Comparison of ENCODE assay signal across 30 cellular contexts in genomic region chr7:151872531-151873401, GRCh38.
"Had no signal": no experiment of that assay in that cellular context is flagged by ENCODE, and none has a peak within 500 bp of the region (broad histone marks: within the 10 kb centered on the region; RNA-seq: fewer than 3 reads in every experiment).

No MANE protein-coding gene starts in this region.

- H3K4me3 Mint-ChIP-seq: activated CD8-positive, alpha-beta memory T cell treated with anti-CD3 and anti-CD28 coated beads, Interleukin-2, amount 10 ng/mL, durations not matched to agents 7 days and 5 days; activated CD8-positive, alpha-beta T cell treated with anti-CD3 and anti-CD28 coated beads, Interleukin-2, amount 10 ng/mL, durations not matched to agents 7 days and 5 days; activated naive CD8-positive, alpha-beta T cell treated with anti-CD3 and anti-CD28 coated beads for 36 hours; brain; endodermal cell; mesothelial cell of epicardium; nephron progenitor cell; stimulated activated memory B cell treated with anti-CD40 and anti-IgM and Interleukin-4, amounts not matched to agents 10 μg/mL and 1 μg/mL and 100 μg/mL, for 72 hours; stimulated activated naive CD8-positive, alpha-beta T cell treated with anti-CD3 and anti-CD28 coated beads, Interleukin-15, amount 100 ng/mL, for 72 hours; T-helper 1 cell treated with Interleukin-12 subunit alpha and Interleukin-12 subunit beta and Interleukin-4 antibody, amounts not matched to agents 30 μg/mL and 1 μg/mL, for 36 hours; WTC11 had no signal

- H3K9me3 ChIP-seq: adrenal gland, ascending aorta, pancreas, SK-N-SH, thyroid gland, upper lobe of right lung had no signal

- DNase-seq: activated CD4-positive, alpha-beta T cell treated with anti-CD3 and anti-CD28 coated beads for 1 hour; activated CD4-positive, alpha-beta T cell treated with anti-CD3 and anti-CD28 coated beads, Interleukin-2, amount 50 U/mL, for 1 hour; activated CD8-positive, alpha-beta memory T cell treated with anti-CD3 and anti-CD28 coated beads, Interleukin-2, amount 10 ng/mL, durations not matched to agents 7 days and 5 days; activated CD8-positive, alpha-beta T cell treated with anti-CD3 and anti-CD28 coated beads, Interleukin-2, amount 10 ng/mL, durations not matched to agents 7 days and 5 days; activated naive CD4-positive, alpha-beta T cell; activated naive CD8-positive, alpha-beta T cell treated with anti-CD3 and anti-CD28 coated beads for 36 hours; activated T-cell treated with anti-CD3 and anti-CD28 coated beads, Interleukin-2, amount 50 U/mL, for 48 hours; endodermal cell; foreskin fibroblast; head of caudate nucleus; naive B cell; nephron progenitor cell; SK-N-SH; stimulated activated CD4-positive, alpha-beta T cell treated with anti-CD3 and anti-CD28 coated beads, Interleukin-4, amount 100 ng/mL, for 24 hours; T-helper 9 cell; upper lobe of right lung had no signal

- H3K4me3 ChIP-seq: adrenal gland, ascending aorta, cardiac muscle cell, pancreas, skin epidermis, thyroid gland, upper lobe of right lung had no signal

- H3K27ac ChIP-seq: adrenal gland, cardiac muscle cell, pancreas, skin epidermis, thyroid gland, upper lobe of right lung had no signal

- H3K4me2 ChIP-seq: SK-N-SH had no signal

- H3K36me3 Mint-ChIP-seq: activated CD8-positive, alpha-beta memory T cell treated with anti-CD3 and anti-CD28 coated beads, Interleukin-2, amount 10 ng/mL, durations not matched to agents 7 days and 5 days; brain; mesothelial cell of epicardium; naive B cell; stimulated activated memory B cell treated with anti-CD40 and anti-IgM and Interleukin-4, amounts not matched to agents 10 μg/mL and 1 μg/mL and 100 μg/mL, for 72 hours; WTC11 had no signal

- ATAC-seq: activated CD8-positive, alpha-beta memory T cell treated with anti-CD3 and anti-CD28 coated beads, Interleukin-2, amount 10 ng/mL, durations not matched to agents 7 days and 5 days; activated CD8-positive, alpha-beta T cell treated with anti-CD3 and anti-CD28 coated beads, Interleukin-2, amount 10 ng/mL, durations not matched to agents 7 days and 5 days; esophagus mucosa; pancreas; right cardiac atrium; stimulated activated memory B cell treated with anti-CD40 and anti-IgM and Interleukin-4, amounts not matched to agents 10 μg/mL and 1 μg/mL and 100 μg/mL, for 72 hours; stimulated activated naive CD8-positive, alpha-beta T cell treated with anti-CD3 and anti-CD28 coated beads, Interleukin-15, amount 100 ng/mL, for 72 hours; upper lobe of right lung; WTC11 had no signal

- H3K36me3 ChIP-seq: adrenal gland, ascending aorta, cardiac muscle cell, pancreas, thyroid gland, upper lobe of right lung had no signal

- H3K9me3 Mint-ChIP-seq: activated naive CD8-positive, alpha-beta T cell treated with anti-CD3 and anti-CD28 coated beads for 36 hours; endodermal cell; mesothelial cell of epicardium; naive B cell; nephron progenitor cell; stimulated activated memory B cell treated with anti-CD40 and anti-IgM and Interleukin-4, amounts not matched to agents 10 μg/mL and 1 μg/mL and 100 μg/mL, for 72 hours; stimulated activated naive CD8-positive, alpha-beta T cell treated with anti-CD3 and anti-CD28 coated beads, Interleukin-15, amount 100 ng/mL, for 72 hours; T-helper 1 cell treated with Interleukin-12 subunit alpha and Interleukin-12 subunit beta and Interleukin-4 antibody, amounts not matched to agents 30 μg/mL and 1 μg/mL, for 36 hours; WTC11 had no signal

- H3K27me3 Mint-ChIP-seq: activated CD8-positive, alpha-beta memory T cell treated with anti-CD3 and anti-CD28 coated beads, Interleukin-2, amount 10 ng/mL, durations not matched to agents 7 days and 5 days; activated naive CD8-positive, alpha-beta T cell treated with anti-CD3 and anti-CD28 coated beads for 36 hours; naive B cell; stimulated activated memory B cell treated with anti-CD40 and anti-IgM and Interleukin-4, amounts not matched to agents 10 μg/mL and 1 μg/mL and 100 μg/mL, for 72 hours; stimulated activated naive CD8-positive, alpha-beta T cell treated with anti-CD3 and anti-CD28 coated beads, Interleukin-15, amount 100 ng/mL, for 72 hours had no signal

- H3K9ac ChIP-seq: SK-N-SH had no signal

- H3K27ac Mint-ChIP-seq: activated CD8-positive, alpha-beta memory T cell treated with anti-CD3 and anti-CD28 coated beads, Interleukin-2, amount 10 ng/mL, durations not matched to agents 7 days and 5 days; activated CD8-positive, alpha-beta T cell treated with anti-CD3 and anti-CD28 coated beads, Interleukin-2, amount 10 ng/mL, durations not matched to agents 7 days and 5 days; activated naive CD8-positive, alpha-beta T cell treated with anti-CD3 and anti-CD28 coated beads for 36 hours; endodermal cell; mesothelial cell of epicardium; nephron progenitor cell; stimulated activated memory B cell treated with anti-CD40 and anti-IgM and Interleukin-4, amounts not matched to agents 10 μg/mL and 1 μg/mL and 100 μg/mL, for 72 hours; T-helper 1 cell treated with Interleukin-12 subunit alpha and Interleukin-12 subunit beta and Interleukin-4 antibody, amounts not matched to agents 30 μg/mL and 1 μg/mL, for 36 hours; WTC11 had no signal

- H3K27me3 ChIP-seq: adrenal gland, ascending aorta, pancreas, thyroid gland, upper lobe of right lung had no signal
